ENCODE assay signal across 1 cellular context in genomic region chr3:28348637-28349396, GRCh38.
TF ChIP-seq lines count a peak whose summit lies in the region.

Gene AZI2 (minus strand): TSS chr3:28348824. CDS start chr3:28340617, 8,207 bp downstream.
Gene ZCWPW2 (plus strand): TSS chr3:28348721. CDS start chr3:28413069, 64,348 bp downstream.

TF ChIP-seq in HEK293, 187 proteins besides CTCF, POLR2A, EP300 and RAD21 (continued from another document and continues in another):
- TF ChIP-seq ZNF202 (tag by site-specific recombination; IDR thresholded peaks at IDR 0.05; ENCODE audit: borderline replicate concordance) (no peak), ZBTB26 (tag by site-specific recombination; optimal IDR thresholded peaks at IDR 0.05) (peak; percentile 98), ZNF610 (tag by site-specific recombination; IDR thresholded peaks at IDR 0.05; ENCODE audit: borderline replicate concordance) (peak; percentile 53; the same call in 1 of the 2 replicates), ZNF426 (tag by site-specific recombination; IDR thresholded peaks at IDR 0.05) (no peak), ZNF341 (tag by site-specific recombination; IDR thresholded peaks at IDR 0.05; ENCODE audit: low read depth) (peak; percentile 89), ZNF785 (tag by site-specific recombination; IDR thresholded peaks at IDR 0.05) (peak; percentile 73; the same call in 1 of the 2 replicates), SP2 (tag by site-specific recombination; IDR thresholded peaks at IDR 0.05) (peak; percentile 89), ZNF561 (tag by site-specific recombination; IDR thresholded peaks at IDR 0.05; ENCODE audit: borderline replicate concordance) (peak; percentile 38; the same call in 1 of the 2 replicates), ZNF776 (tag by site-specific recombination; IDR thresholded peaks at IDR 0.05; ENCODE audit: borderline replicate concordance) (no peak), ZNF624 (tag by site-specific recombination; IDR thresholded peaks at IDR 0.05) (no peak), ZNF366 (tag by site-specific recombination; conservative IDR thresholded peaks at IDR 0.05) (peak; percentile 97), ZNF157 (tag by site-specific recombination; IDR thresholded peaks at IDR 0.05) (no peak), PRDM10 (tag by site-specific recombination; IDR thresholded peaks at IDR 0.05) (peak; percentile 6; the same call in 1 of the 2 replicates), ZNF843 (tag by site-specific recombination; IDR thresholded peaks at IDR 0.05) (0 out of 2 replicates have a peak, but pooled peaks have one; percentile 37), ZFP37 (tag by site-specific recombination; IDR thresholded peaks at IDR 0.05) (0 out of 2 replicates have a peak, but pooled peaks have one; percentile 51), ZNF501 (tag by site-specific recombination; IDR thresholded peaks at IDR 0.05) (peak; percentile 72), MZF1 (tag by site-specific recombination; IDR thresholded peaks at IDR 0.05; ENCODE audit: borderline replicate concordance) (0 out of 2 replicates have a peak, but pooled peaks have one; percentile 22), ZNF518A (tag by site-specific recombination; conservative IDR thresholded peaks at IDR 0.05; ENCODE audit: low read depth) (peak; percentile 57), KLF7 (tag by site-specific recombination; IDR thresholded peaks at IDR 0.05; ENCODE audit: borderline replicate concordance) (peak; percentile 49; the same call in 1 of the 2 replicates), SP3 (tag by site-specific recombination; IDR thresholded peaks at IDR 0.05) (peak; percentile 93), KLF8 (tag by site-specific recombination; IDR thresholded peaks at IDR 0.05) (peak; percentile 81; the same call in 1 of the 2 replicates), ZEB2 (tag by site-specific recombination; IDR thresholded peaks at IDR 0.05) (peak; percentile 90), ZSCAN30 (tag by site-specific recombination; IDR thresholded peaks at IDR 0.05) (0 out of 2 replicates have a peak, but pooled peaks have one; percentile 57), ZNF777 (tag by site-specific recombination; IDR thresholded peaks at IDR 0.05; ENCODE audit: borderline replicate concordance) (peak; percentile 56; the same call in 1 of the 2 replicates), ZNF600 (tag by site-specific recombination; IDR thresholded peaks at IDR 0.05) (peak; percentile 92), ZXDB (tag by site-specific recombination; IDR thresholded peaks at IDR 0.05) (peak; percentile 86), PATZ1 (tag by site-specific recombination; IDR thresholded peaks at IDR 0.05) (peak; percentile 52), AEBP2 (tag by site-specific recombination; IDR thresholded peaks at IDR 0.05; ENCODE audit: borderline replicate concordance) (no peak), GFI1B (tag by site-specific recombination; IDR thresholded peaks at IDR 0.05) (no peak), PRDM4 (tag by site-specific recombination; IDR thresholded peaks at IDR 0.05) (peak; percentile 41; the same call in 1 of the 2 replicates), ZNF621 (tag by site-specific recombination; IDR thresholded peaks at IDR 0.05) (no peak), GLIS1 (tag by site-specific recombination; IDR thresholded peaks at IDR 0.05) (peak; percentile 54; the same call in 1 of the 2 replicates), ZBTB11 (tag by site-specific recombination; conservative IDR thresholded peaks at IDR 0.05; ENCODE audit: low read depth) (peak; percentile 95), ZNF2 (tag by site-specific recombination; IDR thresholded peaks at IDR 0.05) (peak; percentile 65), ZNF629 (tag by site-specific recombination; IDR thresholded peaks at IDR 0.05) (peak; percentile 46; the same call in 1 of the 2 replicates), GLIS2 (tag by site-specific recombination; IDR thresholded peaks at IDR 0.05) (peak; percentile 85), ZNF274 (IDR thresholded peaks at IDR 0.05; ENCODE audit: low read length) (no peak), ZNF274 (tag by site-specific recombination; IDR thresholded peaks at IDR 0.05; ENCODE audit: borderline replicate concordance) (no peak)
